Comparison of ENCODE assay signal across 13 cellular contexts in genomic region chr16:11768850-11769249, GRCh38. TPM values are rescaled to one million over a fixed set of nuclear protein-coding genes. Genes with fewer than 3 reads are reported as not detected.
DNase-seq lines count a peak whose midpoint lies in the region; ATAC-seq and TF ChIP-seq lines count a peak whose summit lies in the region.
"Had no signal": no experiment of that assay in that cellular context is flagged by ENCODE, and none has a peak within 500 bp of the region (broad histone marks: within the 10 kb centered on the region; RNA-seq: fewer than 3 reads in every experiment).

No MANE protein-coding gene starts in this region.

- POLR2A ChIA-PET in GM10248 (lab: Yijun Ruan, JAX): no interaction called here

- no peaks in the 10 kb centered on the region for H3K9me3 Mint-ChIP-seq in immature natural killer cell

- CTCF ChIA-PET in GM10248 (lab: Yijun Ruan, JAX): interaction anchor here (1.0 to 3.9 kb wide), 5 partner anchors 10 to 49 kb away, joined by 3 to 21 read pairs (median 9); partner anchors contain the start of gene ZC3H7A

- ATAC-seq in GM21529 (IDR thresholded peaks at IDR 0.05; ENCODE audit: unreplicated experiment): peak; percentile 67
- ATAC-seq: gastrocnemius medialis, left ventricle myocardium superior, psoas muscle had no signal

- no peak overlapping the region for H3K4me3 Mint-ChIP-seq in immature natural killer cell

- H3K36me3 Mint-ChIP-seq in immature natural killer cell: peaks cover 26 to 53% (median 31%) of the 10 kb centered on the region in 3 donors

- peak; percentile 29 for DNase-seq in GM10248 (ENCODE audit: extremely low spot score)
- DNase-seq in RPMI8226: peak; percentile 16
- no peak for DNase-seq in immature natural killer cell
- DNase-seq in stimulated activated CD4-positive, alpha-beta T cell treated with anti-CD3 and anti-CD28 coated beads, Interleukin-4, amount 100 ng/mL, for 1 hour: no peak
- no peak for DNase-seq in SHP77 treated with DMSO at 0.1 percent for 48 hours (lab: John Stamatoyannopoulos, UW)
- no peak for DNase-seq in NCI-H1105 treated with DMSO at 0.1 percent for 48 hours (lab: John Stamatoyannopoulos, UW)
- DNase-seq: activated effector memory CD4-positive, alpha-beta T cell treated with Interleukin-2 at 50 U/mL for 16 hours; gastrocnemius medialis; left ventricle myocardium superior; NCI-H524 treated with DMSO at 0.1 percent for 48 hours; psoas muscle; testis had no signal

- no peak for TF ChIP-seq CTCF in GM10248 (IDR thresholded peaks at IDR 0.05; ENCODE audit: control extremely low read depth, extremely low read depth, low read depth, missing control alignments)

- peak overlapping the region; percentile 2 to 60 (median 48) for H3K27ac Mint-ChIP-seq in immature natural killer cell

- H3K27me3 Mint-ChIP-seq in immature natural killer cell (ENCODE audit: low read depth in 3 of 3): no peaks in the 10 kb centered on the region

- H3K4me1 Mint-ChIP-seq in immature natural killer cell: peaks cover 7 to 9% of the 10 kb centered on the region in 2 donors

RNA-seq across cellular contexts. Expression of gene TXNDC11, which starts 26.2 kb away (rescaled TPM):
- 10 to 100 TPM; 35.6 to 57.2 (median 46.9) TPM for polyA plus RNA-seq in immature natural killer cell

RNA-seq across cellular contexts. Expression of gene ZC3H7A, which starts 28.2 kb away (rescaled TPM):
- 10 to 100 TPM; 20.3 to 34.2 (median 29.2) TPM for polyA plus RNA-seq in immature natural killer cell

Comparison
In these comparisons a context has a peak if more than half of its experiments do, and no peak if none do; other contexts are left out.
1. DNase-seq: peak in GM10248 (single experiment) and RPMI8226 (single experiment); none in immature natural killer cell (0 of 3), stimulated activated CD4-positive, alpha-beta T cell treated with anti-CD3 and anti-CD28 coated beads, Interleukin-4, amount 100 ng/mL, for 1 hour (single experiment), SHP77 treated with DMSO at 0.1 percent for 48 hours (single experiment) and NCI-H1105 treated with DMSO at 0.1 percent for 48 hours (single experiment).